15 cellular contexts compared by ENCODE assay signal in genomic region chr12:120447992-120448391, GRCh38. TPM values are rescaled to one million over a fixed set of nuclear protein-coding genes. Genes with fewer than 3 reads are reported as not detected.
A peak's percentile ranks its signal among the peaks of the same experiment; 100 is the strongest.
DNase-seq lines count a peak whose midpoint lies in the region; ATAC-seq and TF ChIP-seq lines count a peak whose summit lies in the region.
"Had no signal": no experiment of that assay in that cellular context is flagged by ENCODE, and none has a peak within 500 bp of the region (broad histone marks: within the 10 kb centered on the region; RNA-seq: fewer than 3 reads in every experiment).

No MANE protein-coding gene starts in this region.

- no peak for ATAC-seq in T-cell (replicated peaks in 1 of 4)
- ATAC-seq in GM19463 (IDR thresholded peaks at IDR 0.05; ENCODE audit: unreplicated experiment): no peak

- H3K27ac Mint-ChIP-seq in MCF 10A (ENCODE audit: low read depth, unreplicated experiment) (peak overlapping the region; percentile 90), T-cell (peak overlapping the region in 1 of 2 donors; percentile 34), immature natural killer cell (peak overlapping the region in 4 of 6 donors; percentile 97 to 99 (median 98)), type B pancreatic cell (no peak overlapping the region)

- H3K4me1 ChIP-seq in breast epithelium: peaks cover 0 to 15% of the 10 kb centered on the region in 2 donors

- TF ChIP-seq POLR2A in breast epithelium (IDR thresholded peaks at IDR 0.05): no peak

- H3K9me3 Mint-ChIP-seq in MCF 10A (ENCODE audit: unreplicated experiment): no peaks in the 10 kb centered on the region
- no peaks in the 10 kb centered on the region for H3K9me3 Mint-ChIP-seq in T-cell
- no peaks in the 10 kb centered on the region for H3K9me3 Mint-ChIP-seq in immature natural killer cell
- H3K9me3 Mint-ChIP-seq in type B pancreatic cell: no peaks in the 10 kb centered on the region

- BruUV-seq in MCF 10A (replicated peaks; lab: Mats Ljungman, UMichigan): no TSS peak

- peaks cover 64% of the 10 kb centered on the region for H3K36me3 Mint-ChIP-seq in MCF 10A (ENCODE audit: insufficient read depth, unreplicated experiment)
- peaks cover 16% of the 10 kb centered on the region for H3K36me3 Mint-ChIP-seq in T-cell
- H3K36me3 Mint-ChIP-seq in immature natural killer cell: peaks cover 0 to 9% (median 4%) of the 10 kb centered on the region in 3 donors
- peaks cover 12% of the 10 kb centered on the region for H3K36me3 Mint-ChIP-seq in type B pancreatic cell

- H3K27ac ChIP-seq in breast epithelium (no peak overlapping the region), substantia nigra (ENCODE audit: low read depth, low read length, poor library complexity, severe bottlenecking) (no peak overlapping the region)
- H3K27ac ChIP-seq: RWPE1, WERI-Rb-1 had no signal

- H3K9me3 ChIP-seq in breast epithelium: no peaks in the 10 kb centered on the region
- H3K9me3 ChIP-seq: BE2C had no signal

- no peaks in the 10 kb centered on the region for H3K36me3 ChIP-seq in breast epithelium

- CTCF ChIA-PET in MCF 10A (lab: Yijun Ruan, JAX): interaction anchor here (0.6 to 4.7 kb wide), 11 partner anchors 19 to 793 kb away, joined by 3 to 22 read pairs (median 4); partner anchors contain the start of gene SRSF9
- CTCF ChIA-PET in T-cell (lab: Charles Lee): interaction anchor here (0.6 to 1.2 kb wide), 5 partner anchors 9 to 904 kb away, joined by 3 to 4 read pairs (median 4); partner anchors contain the start of gene ANAPC5 (in 1 of the 2)

- POLR2A ChIA-PET in MCF 10A (lab: Yijun Ruan, JAX) (interaction anchor here (0.7 to 4.1 kb wide), 6 partner anchors 9 to 257 kb away, joined by 3 to 32 read pairs (median 6); partner anchors contain the start of gene SRSF9), T-cell (lab: Charles Lee) (no interaction called here)

- intact Hi-C loops in MCF 10A (cut with micrococcal nuclease) (no loop called here), breast epithelium (cut with DNase I; ENCODE audit: low total_unique reads) (loop anchor here (5.0 kb wide), 1 partner anchor 1474 kb away; no protein-coding TSS in a partner anchor)

- TF ChIP-seq CTCF in MCF 10A (IDR thresholded peaks at IDR 0.05; ENCODE audit: unreplicated experiment) (no peak), breast epithelium (IDR thresholded peaks at IDR 0.05) (no peak), type B pancreatic cell (conservative IDR thresholded peaks at IDR 0.05) (no peak)

- H3K27me3 Mint-ChIP-seq in MCF 10A (ENCODE audit: insufficient read depth, unreplicated experiment): no peaks in the 10 kb centered on the region
- H3K27me3 Mint-ChIP-seq in T-cell: no peaks in the 10 kb centered on the region
- H3K27me3 Mint-ChIP-seq in immature natural killer cell (ENCODE audit: low read depth in 3 of 3): peaks cover 6 to 13% (median 6%) of the 10 kb centered on the region in 3 donors
- H3K27me3 Mint-ChIP-seq in type B pancreatic cell: no peaks in the 10 kb centered on the region

- H3K27me3 ChIP-seq in breast epithelium: no peaks in the 10 kb centered on the region
- H3K27me3 ChIP-seq: BE2C had no signal

- DNase-seq in MCF 10A (ENCODE audit: unreplicated experiment): no peak
- no peak for DNase-seq in breast epithelium (ENCODE audit: low spot score in 2 of 2)
- DNase-seq in T-cell: no peak
- no peak for DNase-seq in immature natural killer cell
- DNase-seq in type B pancreatic cell (ENCODE audit: extremely low spot score, unreplicated experiment): no peak
- DNase-seq in substantia nigra (lab: John Stamatoyannopoulos, UW): no peak
- no peak for DNase-seq in T1000 (lab: John Stamatoyannopoulos, UW)
- DNase-seq: BE2C, dermis blood vessel endothelial cell, kidney, NCI-H1048, NCI-H345, WERI-Rb-1 had no signal

- no peak overlapping the region for H3K4me3 ChIP-seq in breast epithelium

- H3K4me1 Mint-ChIP-seq in MCF 10A (ENCODE audit: insufficient read depth, unreplicated experiment): peaks cover 7% of the 10 kb centered on the region
- H3K4me1 Mint-ChIP-seq in T-cell: peaks cover 34 to 44% (median 38%) of the 10 kb centered on the region in 3 donors
- peaks cover 29 to 42% of the 10 kb centered on the region in 2 donors for H3K4me1 Mint-ChIP-seq in immature natural killer cell
- H3K4me1 Mint-ChIP-seq in type B pancreatic cell (ENCODE audit: unreplicated experiment): peaks cover 7% of the 10 kb centered on the region

- H3K4me3 Mint-ChIP-seq in MCF 10A (ENCODE audit: unreplicated experiment): peak overlapping the region; percentile 100
- H3K4me3 Mint-ChIP-seq in T-cell: peak overlapping the region; percentile 97 to 98 (median 98)
- peak overlapping the region; percentile 53 to 99 (median 96) for H3K4me3 Mint-ChIP-seq in immature natural killer cell
- H3K4me3 Mint-ChIP-seq in type B pancreatic cell: peak overlapping the region; percentile 99

RNA-seq across cellular contexts. Expression of gene GATC, which starts 1.7 kb away (rescaled TPM):
- total RNA-seq in MCF 10A (2022) (29.7 and 32.1 TPM in 2 replicates), breast epithelium (10 to 100 TPM; 26.5 to 35.8 (median 32.5) TPM), T-cell (10 to 100 TPM; 15.9 to 47.2 (median 30.3) TPM), type B pancreatic cell (ENCODE audit: low replicate concordance) (27.7 and 33.9 TPM in 2 replicates)
- 10 to 100 TPM in 2 of 3 donors, 1 to 10 TPM in 1; 8.3 to 26.7 (median 23.3) TPM for polyA plus RNA-seq in immature natural killer cell

RNA-seq across cellular contexts. Expression of gene TRIAP1, which starts 1.8 kb away (rescaled TPM):
- 48.4 and 50.2 TPM in 2 replicates for total RNA-seq in MCF 10A (2022)
- 10 to 100 TPM; 10.2 to 21.3 (median 13.0) TPM for total RNA-seq in breast epithelium
- total RNA-seq in T-cell: 10 to 100 TPM; 15.9 to 24.0 (median 21.5) TPM
- 10 to 100 TPM; 66.4 to 76.8 (median 69.2) TPM for polyA plus RNA-seq in immature natural killer cell
- total RNA-seq in type B pancreatic cell (ENCODE audit: low replicate concordance): 46.6 and 65.2 TPM in 2 replicates

RNA-seq across cellular contexts. Expression of gene COX6A1, which starts 10.1 kb away (rescaled TPM):
- total RNA-seq in MCF 10A (2022): 475 and 518 TPM in 2 replicates
- total RNA-seq in breast epithelium: 100 to 1,000 TPM; 464 to 649 (median 599) TPM
- total RNA-seq in T-cell: 100 to 1,000 TPM; 128 to 171 (median 163) TPM
- polyA plus RNA-seq in immature natural killer cell: 1,000 to 10,000 TPM in 2 of 3 donors, 100 to 1,000 TPM in 1; 859 to 1,309 (median 1,192) TPM
- 400 and 501 TPM in 2 replicates for total RNA-seq in type B pancreatic cell (ENCODE audit: low replicate concordance)

RNA-seq across cellular contexts. Expression of gene SRSF9, which starts 21.6 kb away (rescaled TPM):
- total RNA-seq in MCF 10A (2022) (192 and 193 TPM in 2 replicates), breast epithelium (10 to 100 TPM; 65.9 to 97.3 (median 82.5) TPM), T-cell (100 to 1,000 TPM; 134 to 149 (median 135) TPM), type B pancreatic cell (ENCODE audit: low replicate concordance) (226 and 248 TPM in 2 replicates)
- 100 to 1,000 TPM; 221 to 292 (median 271) TPM for polyA plus RNA-seq in immature natural killer cell

RNA-seq across cellular contexts. Expression of gene DYNLL1, which starts 47.9 kb away (rescaled TPM):
- total RNA-seq in MCF 10A (2022): 247 and 351 TPM in 2 replicates
- 100 to 1,000 TPM; 155 to 170 (median 167) TPM for total RNA-seq in breast epithelium
- total RNA-seq in T-cell: 10 to 100 TPM; 47.2 to 90.1 (median 75.5) TPM
- polyA plus RNA-seq in immature natural killer cell: 100 to 1,000 TPM; 399 to 508 (median 457) TPM
- 403 and 451 TPM in 2 replicates for total RNA-seq in type B pancreatic cell (ENCODE audit: low replicate concordance)
